Comparison of ENCODE assay signal across 14 cellular contexts in genomic region chr6:84967965-84968364, GRCh38.
DNase-seq lines count a peak whose midpoint lies in the region; ATAC-seq and TF ChIP-seq lines count a peak whose summit lies in the region.
"Had no signal": no experiment of that assay in that cellular context is flagged by ENCODE, and none has a peak within 500 bp of the region (broad histone marks: within the 10 kb centered on the region; RNA-seq: fewer than 3 reads in every experiment).

No MANE protein-coding gene starts in this region.

- no peaks in the 10 kb centered on the region for H4K20me1 ChIP-seq in neural progenitor cell (ENCODE audit: low read depth)
- H4K20me1 ChIP-seq: BLaER1 treated with 17β-estradiol and CSF1 and Interleukin-3, amounts not matched to agents 10 nM and 100 nM had no signal

- H3K4me1 ChIP-seq in neural progenitor cell (no peaks in the 10 kb centered on the region), gastrocnemius medialis (no peaks in the 10 kb centered on the region)
- H3K4me1 ChIP-seq: BLaER1 treated with 17β-estradiol and CSF1 and Interleukin-3, amounts not matched to agents 10 nM and 100 nM had no signal

- no peaks in the 10 kb centered on the region for H3K79me2 ChIP-seq in neural progenitor cell (ENCODE audit: low read depth)

- no peaks in the 10 kb centered on the region for H3K36me3 Mint-ChIP-seq in activated CD8-positive, alpha-beta T cell treated with anti-CD3 and anti-CD28 coated beads for 36 hours (ENCODE audit: low read depth)
- H3K36me3 Mint-ChIP-seq in activated CD8-positive, alpha-beta T cell treated with anti-CD3 and anti-CD28 coated beads, Interleukin-2, amount 10 ng/mL, durations not matched to agents 7 days and 5 days (ENCODE audit: low read depth) = no peaks in the 10 kb centered on the region
- H3K36me3 Mint-ChIP-seq in neural progenitor cell = no peaks in the 10 kb centered on the region
- H3K36me3 Mint-ChIP-seq: CD8-positive, alpha-beta T cell had no signal

- H3K4me1 Mint-ChIP-seq in activated CD8-positive, alpha-beta T cell treated with anti-CD3 and anti-CD28 coated beads for 36 hours (ENCODE audit: low read depth) = no peaks in the 10 kb centered on the region
- H3K4me1 Mint-ChIP-seq in activated CD8-positive, alpha-beta T cell treated with anti-CD3 and anti-CD28 coated beads, Interleukin-2, amount 10 ng/mL, durations not matched to agents 7 days and 5 days (ENCODE audit: low read depth) = no peaks in the 10 kb centered on the region
- no peaks in the 10 kb centered on the region for H3K4me1 Mint-ChIP-seq in neural progenitor cell
- H3K4me1 Mint-ChIP-seq: B cell had no signal

- H3K4me3 Mint-ChIP-seq in activated CD8-positive, alpha-beta T cell treated with anti-CD3 and anti-CD28 coated beads for 36 hours = no peak overlapping the region
- H3K4me3 Mint-ChIP-seq in activated CD8-positive, alpha-beta T cell treated with anti-CD3 and anti-CD28 coated beads, Interleukin-2, amount 10 ng/mL, durations not matched to agents 7 days and 5 days = no peak overlapping the region
- H3K4me3 Mint-ChIP-seq in neural progenitor cell = no peak overlapping the region
- H3K4me3 Mint-ChIP-seq: B cell; CD8-positive, alpha-beta T cell; HFFc6 had no signal

- CTCF ChIA-PET in activated CD8-positive, alpha-beta T cell treated with anti-CD3 and anti-CD28 coated beads for 36 hours (lab: Charles Lee) = no interaction called here
- CTCF ChIA-PET in activated CD8-positive, alpha-beta T cell treated with anti-CD3 and anti-CD28 coated beads, Interleukin-2, amount 10 ng/mL, durations not matched to agents 7 days and 5 days (lab: Charles Lee) = no interaction called here

- H3K27ac ChIP-seq in neural progenitor cell (no peak overlapping the region), gastrocnemius medialis (no peak overlapping the region)
- H3K27ac ChIP-seq: BLaER1 treated with 17β-estradiol and CSF1 and Interleukin-3, amounts not matched to agents 10 nM and 100 nM; HL-60 had no signal

- peak; percentile 6 for DNase-seq in activated CD8-positive, alpha-beta T cell treated with anti-CD3 and anti-CD28 coated beads for 36 hours
- no peak for DNase-seq in activated CD8-positive, alpha-beta T cell treated with anti-CD3 and anti-CD28 coated beads, Interleukin-2, amount 10 ng/mL, durations not matched to agents 7 days and 5 days
- DNase-seq in choroid plexus epithelial cell (ENCODE audit: low read depth) (peak; percentile 23), neural progenitor cell (ENCODE audit: low spot score) (no peak), gastrocnemius medialis (no peak)
- DNase-seq: CD8-positive, alpha-beta T cell; DMS 273 treated with DMSO at 0.1 percent for 48 hours; DMS79; GF-D8 had no signal

- no peaks in the 10 kb centered on the region for H3K27me3 Mint-ChIP-seq in activated CD8-positive, alpha-beta T cell treated with anti-CD3 and anti-CD28 coated beads for 36 hours
- no peaks in the 10 kb centered on the region for H3K27me3 Mint-ChIP-seq in activated CD8-positive, alpha-beta T cell treated with anti-CD3 and anti-CD28 coated beads, Interleukin-2, amount 10 ng/mL, durations not matched to agents 7 days and 5 days (ENCODE audit: low read depth)
- H3K27me3 Mint-ChIP-seq in neural progenitor cell (ENCODE audit: insufficient read depth, low read depth) = peaks cover 2% of the 10 kb centered on the region
- H3K27me3 Mint-ChIP-seq: B cell had no signal

- TF ChIP-seq POLR2A in gastrocnemius medialis (IDR thresholded peaks at IDR 0.05) = no peak

- ATAC-seq in activated CD8-positive, alpha-beta T cell treated with anti-CD3 and anti-CD28 coated beads for 36 hours = no peak
- no peak for ATAC-seq in activated CD8-positive, alpha-beta T cell treated with anti-CD3 and anti-CD28 coated beads, Interleukin-2, amount 10 ng/mL, durations not matched to agents 7 days and 5 days
- ATAC-seq in GM21526 (IDR thresholded peaks at IDR 0.05; ENCODE audit: low FRiP score, unreplicated experiment) (no peak), gastrocnemius medialis (no peak)
- ATAC-seq: CD8-positive, alpha-beta T cell had no signal

- intact Hi-C loops in activated CD8-positive, alpha-beta T cell treated with anti-CD3 and anti-CD28 coated beads for 36 hours (cut with micrococcal nuclease) = no loop called here
- intact Hi-C loops in gastrocnemius medialis (cut with DNase I; ENCODE audit: low total_unique reads) = no loop called here

- H3K36me3 ChIP-seq in neural progenitor cell = no peaks in the 10 kb centered on the region
- no peaks in the 10 kb centered on the region for H3K36me3 ChIP-seq in gastrocnemius medialis
- H3K36me3 ChIP-seq: BLaER1 treated with 17β-estradiol and CSF1 and Interleukin-3, amounts not matched to agents 10 nM and 100 nM had no signal

- peak overlapping the region; percentile 51 for H3K4me2 ChIP-seq in neural progenitor cell
- H3K4me2 ChIP-seq: BLaER1 treated with 17β-estradiol and CSF1 and Interleukin-3, amounts not matched to agents 10 nM and 100 nM had no signal

- no peaks in the 10 kb centered on the region for H3K9me3 ChIP-seq in neural progenitor cell (ENCODE audit: low read depth)
- peaks cover 0 to 8% (median 0%) of the 10 kb centered on the region in 3 donors for H3K9me3 ChIP-seq in gastrocnemius medialis

- no peak overlapping the region for H3K27ac Mint-ChIP-seq in activated CD8-positive, alpha-beta T cell treated with anti-CD3 and anti-CD28 coated beads for 36 hours
- H3K27ac Mint-ChIP-seq in activated CD8-positive, alpha-beta T cell treated with anti-CD3 and anti-CD28 coated beads, Interleukin-2, amount 10 ng/mL, durations not matched to agents 7 days and 5 days = no peak overlapping the region
- no peak overlapping the region for H3K27ac Mint-ChIP-seq in neural progenitor cell
- H3K27ac Mint-ChIP-seq: B cell; CD8-positive, alpha-beta T cell; HFFc6 had no signal

- no peaks in the 10 kb centered on the region for H3F3A ChIP-seq in neural progenitor cell (ENCODE audit: low read depth)

- TF ChIP-seq CTCF in activated CD8-positive, alpha-beta T cell treated with anti-CD3 and anti-CD28 coated beads for 36 hours (IDR thresholded peaks at IDR 0.05) = no peak
- no peak for TF ChIP-seq CTCF in choroid plexus epithelial cell (conservative IDR thresholded peaks at IDR 0.05; ENCODE audit: low read depth, low read length)
- no peak for TF ChIP-seq CTCF in neural progenitor cell (IDR thresholded peaks at IDR 0.05)
- TF ChIP-seq CTCF in gastrocnemius medialis (IDR thresholded peaks at IDR 0.05 in 4 of 5, conservative IDR thresholded peaks at IDR 0.05 in 1 of 5) = no peak

- H3K27me3 ChIP-seq in neural progenitor cell (no peaks in the 10 kb centered on the region), gastrocnemius medialis (no peaks in the 10 kb centered on the region)
- H3K27me3 ChIP-seq: BLaER1 treated with 17β-estradiol and CSF1 and Interleukin-3, amounts not matched to agents 10 nM and 100 nM had no signal

- peaks cover 14% of the 10 kb centered on the region for H3K9me3 Mint-ChIP-seq in activated CD8-positive, alpha-beta T cell treated with anti-CD3 and anti-CD28 coated beads for 36 hours
- H3K9me3 Mint-ChIP-seq in activated CD8-positive, alpha-beta T cell treated with anti-CD3 and anti-CD28 coated beads, Interleukin-2, amount 10 ng/mL, durations not matched to agents 7 days and 5 days (ENCODE audit: insufficient read depth) = peaks cover 7% of the 10 kb centered on the region
- H3K9me3 Mint-ChIP-seq in neural progenitor cell = peaks cover 3% of the 10 kb centered on the region
- H3K9me3 Mint-ChIP-seq: HFFc6 had no signal

- in situ Hi-C loops in gastrocnemius medialis (cut with MboI; ENCODE audit: low sequenced_read_pairs in 4 of 4) = no loop called here

- H3K4me3 ChIP-seq in choroid plexus epithelial cell (ENCODE audit: low read depth, low read length) = no peak overlapping the region
- H3K4me3 ChIP-seq in neural progenitor cell = peak overlapping the region; percentile 28
- H3K4me3 ChIP-seq in gastrocnemius medialis = no peak overlapping the region
- H3K4me3 ChIP-seq: BLaER1 treated with 17β-estradiol and CSF1 and Interleukin-3, amounts not matched to agents 10 nM and 100 nM had no signal

- POLR2A ChIA-PET in activated CD8-positive, alpha-beta T cell treated with anti-CD3 and anti-CD28 coated beads for 36 hours (lab: Charles Lee) = no interaction called here
- POLR2A ChIA-PET in activated CD8-positive, alpha-beta T cell treated with anti-CD3 and anti-CD28 coated beads, Interleukin-2, amount 10 ng/mL, durations not matched to agents 7 days and 5 days (lab: Charles Lee) = no interaction called here

- no peak overlapping the region for H3K9ac ChIP-seq in neural progenitor cell
- H3K9ac ChIP-seq: BLaER1 treated with 17β-estradiol and CSF1 and Interleukin-3, amounts not matched to agents 10 nM and 100 nM had no signal

- peak overlapping the region; percentile 92 for H2AFZ ChIP-seq in neural progenitor cell (replicated peaks)

Comparison
In these comparisons a context has a peak if more than half of its experiments do, and no peak if none do; other contexts are left out.
1. DNase-seq: peak in activated CD8-positive, alpha-beta T cell treated with anti-CD3 and anti-CD28 coated beads for 36 hours (single experiment) and choroid plexus epithelial cell (single experiment); none in activated CD8-positive, alpha-beta T cell treated with anti-CD3 and anti-CD28 coated beads, Interleukin-2, amount 10 ng/mL, durations not matched to agents 7 days and 5 days (single experiment), neural progenitor cell (single experiment) and gastrocnemius medialis (0 of 2).